Comparison of ENCODE assay signal across 8 cellular contexts in the genomic region with DNA sequence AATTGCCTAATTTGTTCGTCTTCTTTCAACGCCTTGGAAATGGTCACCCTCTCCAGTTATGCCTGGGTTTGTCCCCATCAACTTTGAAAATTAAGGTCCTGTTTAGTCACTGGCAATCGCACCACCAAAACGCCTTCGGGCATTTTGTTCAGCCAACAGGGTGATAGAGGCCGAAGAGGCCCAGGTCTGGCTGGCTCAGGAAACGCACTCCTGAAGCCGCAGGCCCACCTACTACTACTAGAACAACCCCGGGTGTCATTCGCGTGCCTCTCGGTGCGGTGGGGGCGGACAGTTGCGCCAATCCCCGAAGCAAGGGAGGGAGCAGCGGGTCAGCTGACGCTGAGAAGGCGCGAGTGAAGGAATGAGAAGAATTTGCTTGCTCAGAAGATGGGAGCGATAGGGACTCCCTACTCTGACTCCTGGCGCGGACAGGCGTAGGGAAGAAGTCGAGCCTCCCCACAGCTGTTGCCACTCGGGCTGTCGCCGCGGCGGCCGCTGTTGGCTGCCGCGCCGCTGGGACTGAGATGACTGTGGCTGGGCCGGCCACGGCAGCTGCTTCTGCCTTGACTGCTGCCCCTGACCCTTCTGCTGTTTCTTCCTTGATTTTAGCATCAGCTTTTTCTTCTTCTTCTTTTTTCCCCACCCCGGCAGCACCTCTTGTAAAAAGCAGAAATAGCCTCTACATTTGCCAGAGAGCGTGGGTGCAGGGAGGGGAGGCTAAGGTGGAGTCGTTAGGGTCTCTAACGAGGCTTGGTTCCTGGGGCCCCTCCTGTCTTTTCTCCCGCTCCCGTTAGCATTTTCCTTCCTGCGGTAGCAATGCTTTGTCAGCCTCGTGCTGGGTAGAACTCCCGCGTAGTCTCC.
DNase-seq lines count a peak whose midpoint lies in the region; ATAC-seq and TF ChIP-seq lines count a peak whose summit lies in the region.

No MANE protein-coding gene starts in this region.

- H3K27ac Mint-ChIP-seq in activated B cell treated with CpG ODN at 0.5 μM for 24 hours: no peak overlapping the region

- intact Hi-C loops in activated B cell treated with CpG ODN at 0.5 μM for 24 hours (cut with micrococcal nuclease) (loop anchor here (5.0 kb wide), 1 partner anchor 1129 kb away; no protein-coding TSS in a partner anchor), Right ventricle myocardium superior (cut with DNase I) (loop anchor here (5.0 to 10.0 kb wide), 2 partner anchors 389 to 717 kb away; partner anchors contain the start of gene FIGN)

- CTCF ChIA-PET in activated B cell treated with CpG ODN at 0.5 μM for 24 hours (lab: Charles Lee): no interaction called here
- CTCF ChIA-PET in GM10248 (lab: Yijun Ruan, JAX): interaction anchor here (1.2 kb wide), 1 partner anchor 1081 kb away, joined by 3 read pairs; no protein-coding TSS in a partner anchor

- TF ChIP-seq CTCF in activated B cell treated with CpG ODN at 0.5 μM for 24 hours (IDR thresholded peaks at IDR 0.05) (no peak), omental fat pad (IDR thresholded peaks at IDR 0.05) (no peak), GM10248 (IDR thresholded peaks at IDR 0.05; ENCODE audit: control extremely low read depth, extremely low read depth, low read depth, missing control alignments) (no peak)

- POLR2A ChIA-PET in activated B cell treated with CpG ODN at 0.5 μM for 24 hours (lab: Charles Lee) (no interaction called here), GM10248 (lab: Yijun Ruan, JAX) (no interaction called here)

- H3K36me3 Mint-ChIP-seq in activated B cell treated with CpG ODN at 0.5 μM for 24 hours (ENCODE audit: low read depth): no peaks in the 10 kb centered on the region

- no peaks in the 10 kb centered on the region for H3K27me3 Mint-ChIP-seq in activated B cell treated with CpG ODN at 0.5 μM for 24 hours

- DNase-seq in HCEC 1CT (peak; percentile 85), activated B cell treated with CpG ODN at 0.5 μM for 24 hours (peak; percentile 14), Right ventricle myocardium superior (peak; percentile 83), omental fat pad (ENCODE audit: low spot score) (peak; percentile 32), SW480 (ENCODE audit: low spot score) (no peak), GM10248 (ENCODE audit: extremely low spot score) (no peak)

- peak overlapping the region; percentile 74 for H3K4me3 Mint-ChIP-seq in activated B cell treated with CpG ODN at 0.5 μM for 24 hours

- peaks cover 14% of the 10 kb centered on the region for H3K4me1 Mint-ChIP-seq in activated B cell treated with CpG ODN at 0.5 μM for 24 hours

- H3K9me3 Mint-ChIP-seq in activated B cell treated with CpG ODN at 0.5 μM for 24 hours: no peaks in the 10 kb centered on the region

- ATAC-seq in activated B cell treated with CpG ODN at 0.5 μM for 24 hours (ENCODE audit: low read depth) (peak; percentile 14), Right ventricle myocardium superior (ENCODE audit: poor library complexity) (peak; percentile 99), omental fat pad (ENCODE audit: low FRiP score) (peak; percentile 91), HG03159 (IDR thresholded peaks at IDR 0.05; ENCODE audit: unreplicated experiment) (no peak), GM19395 (IDR thresholded peaks at IDR 0.05; ENCODE audit: unreplicated experiment) (no peak)

Comparison
In these comparisons a context has a peak if more than half of its experiments do, and no peak if none do; other contexts are left out.
1. DNase-seq: peak in HCEC 1CT (single experiment), activated B cell treated with CpG ODN at 0.5 μM for 24 hours (single experiment), Right ventricle myocardium superior (single experiment) and omental fat pad (single experiment); none in SW480 (single experiment) and GM10248 (single experiment).
2. ATAC-seq: peak in activated B cell treated with CpG ODN at 0.5 μM for 24 hours (single experiment), Right ventricle myocardium superior (single experiment) and omental fat pad (single experiment); none in HG03159 (single experiment) and GM19395 (single experiment).